ENCODE assay signal across 8 cellular contexts in genomic region chr11:125625225-125625593, GRCh38. TPM values are rescaled to one million over a fixed set of nuclear protein-coding genes. Genes with fewer than 3 reads are reported as not detected.
DNase-seq lines count a peak whose midpoint lies in the region; ATAC-seq and TF ChIP-seq lines count a peak whose summit lies in the region.

No MANE protein-coding gene starts in this region.

- no peaks in the 10 kb centered on the region for H3K9me3 Mint-ChIP-seq in mesothelial cell of epicardium

- peak; percentile 32 for ATAC-seq in GM19023 (IDR thresholded peaks at IDR 0.05; ENCODE audit: unreplicated experiment)

- DNase-seq in Kasumi-1 (lab: John Stamatoyannopoulos, UW) (peak; percentile 57 to 60), mesothelial cell of epicardium (ENCODE audit: low spot score in 2 of 2, unreplicated experiment in 2 of 2) (no peak), UCSD-AML1 (lab: John Stamatoyannopoulos, UW; ENCODE audit: unreplicated experiment) (no peak), NCI-H1436 (lab: John Stamatoyannopoulos, UW) (no peak)
- no peak for DNase-seq in activated effector memory CD4-positive, alpha-beta T cell treated with anti-CD3 and anti-CD28 coated beads, Interleukin-2, amount 50 U/mL, for 16 hours
- DNase-seq in effector CD4-positive, alpha-beta T cell = no peak

- H3K27ac ChIP-seq in cingulate gyrus (ENCODE audit: low read depth, low read length) = peak overlapping the region; percentile 96

- H3K27me3 Mint-ChIP-seq in mesothelial cell of epicardium (ENCODE audit: low read depth) = no peaks in the 10 kb centered on the region

- peak overlapping the region; percentile 93 for H3K27ac Mint-ChIP-seq in mesothelial cell of epicardium

- peaks cover 9% of the 10 kb centered on the region for H3K36me3 Mint-ChIP-seq in mesothelial cell of epicardium

- TF ChIP-seq CTCF in mesothelial cell of epicardium (IDR thresholded peaks at IDR 0.05; ENCODE audit: unreplicated experiment) = no peak

- H3K4me1 Mint-ChIP-seq in mesothelial cell of epicardium = peaks cover 21% of the 10 kb centered on the region

- H3K4me3 Mint-ChIP-seq in mesothelial cell of epicardium = peak overlapping the region; percentile 86

RNA-seq across cellular contexts. Expression of gene CHEK1, which starts 0.2 kb away (rescaled TPM):
- 23.3 to 25.9 TPM (median 24.7 TPM) in 3 replicates for total RNA-seq in mesothelial cell of epicardium

RNA-seq across cellular contexts. Expression of gene STT3A, which starts 32.6 kb away (rescaled TPM):
- total RNA-seq in mesothelial cell of epicardium = 146 to 167 TPM (median 162 TPM) in 3 replicates

RNA-seq across cellular contexts. Expression of gene ACRV1, which starts 55.4 kb away (rescaled TPM):
- total RNA-seq in mesothelial cell of epicardium = 0.25 TPM in 1 of 3 replicates, not detected in the others

RNA-seq across cellular contexts. Expression of gene EI24, which starts 55.9 kb away (rescaled TPM):
- 67.2 to 69.3 TPM (median 67.8 TPM) in 3 replicates for total RNA-seq in mesothelial cell of epicardium

Comparison
In these comparisons a context has a peak if more than half of its experiments do, and no peak if none do; other contexts are left out.
1. DNase-seq: peak in Kasumi-1 (2 of 2); none in mesothelial cell of epicardium (0 of 2), UCSD-AML1 (single experiment), activated effector memory CD4-positive, alpha-beta T cell treated with anti-CD3 and anti-CD28 coated beads, Interleukin-2, amount 50 U/mL, for 16 hours (single experiment), NCI-H1436 (single experiment) and effector CD4-positive, alpha-beta T cell (single experiment).